Comparison of ENCODE assay signal across 13 cellular contexts in genomic region chr2:213227458-213227857, GRCh38. TPM values are rescaled to one million over a fixed set of nuclear protein-coding genes. Genes with fewer than 3 reads are reported as not detected.
DNase-seq lines count a peak whose midpoint lies in the region; ATAC-seq and TF ChIP-seq lines count a peak whose summit lies in the region.
"Had no signal": no experiment of that assay in that cellular context is flagged by ENCODE, and none has a peak within 500 bp of the region (broad histone marks: within the 10 kb centered on the region; RNA-seq: fewer than 3 reads in every experiment).

No MANE protein-coding gene starts in this region.

- TF ChIP-seq CTCF in fibroblast of mammary gland (conservative IDR thresholded peaks at IDR 0.05; ENCODE audit: control insufficient read depth, insufficient read depth, low read depth, low read length) (no peak), suprapubic skin (IDR thresholded peaks at IDR 0.05) (no peak)

- DNase-seq in fibroblast of mammary gland (ENCODE audit: low read depth) (peak; percentile 42), suprapubic skin (ENCODE audit: low spot score in 2 of 2) (no peak), AG08395 (ENCODE audit: low spot score) (no peak), DMS 273 treated with DMSO at 0.1 percent for 48 hours (lab: John Stamatoyannopoulos, UW) (no peak), amniotic stem cell (lab: John Stamatoyannopoulos, UW) (no peak)
- DNase-seq: activated T-cell treated with anti-CD3 and anti-CD28 coated beads, Interleukin-2, amount 50 U/mL, for 24 hours; NCI-H1105 treated with DMSO at 0.1 percent for 48 hours; small intestine; substantia nigra; SW 1271 had no signal

- no peaks in the 10 kb centered on the region for H3K27me3 ChIP-seq in suprapubic skin

- TF ChIP-seq EP300 in suprapubic skin (IDR thresholded peaks at IDR 0.05) = no peak

- H3K36me3 ChIP-seq in suprapubic skin = no peaks in the 10 kb centered on the region

- H3K9me3 ChIP-seq in suprapubic skin = no peaks in the 10 kb centered on the region

- H3K4me3 ChIP-seq in fibroblast of mammary gland (ENCODE audit: control insufficient read depth, low read depth, low read length) (no peak overlapping the region), suprapubic skin (no peak overlapping the region)

- H3K27ac ChIP-seq in suprapubic skin = no peak overlapping the region

- ATAC-seq in GM18861 (IDR thresholded peaks at IDR 0.05; ENCODE audit: unreplicated experiment) (peak; percentile 82), GM21619 (IDR thresholded peaks at IDR 0.05; ENCODE audit: unreplicated experiment) (peak; percentile 94), HG03354 (IDR thresholded peaks at IDR 0.05; ENCODE audit: poor library complexity, severe bottlenecking, unreplicated experiment) (peak; percentile 87)

- no peaks in the 10 kb centered on the region for H3K4me1 ChIP-seq in suprapubic skin

- TF ChIP-seq POLR2A in suprapubic skin (IDR thresholded peaks at IDR 0.05) = no peak

RNA-seq across cellular contexts. Expression of gene SPAG16, which starts 56.8 kb away (rescaled TPM):
- 10 to 100 TPM; 17.5 to 31.4 (median 22.0) TPM for total RNA-seq in suprapubic skin
